8 cellular contexts compared by ENCODE assay signal in the genomic region with DNA sequence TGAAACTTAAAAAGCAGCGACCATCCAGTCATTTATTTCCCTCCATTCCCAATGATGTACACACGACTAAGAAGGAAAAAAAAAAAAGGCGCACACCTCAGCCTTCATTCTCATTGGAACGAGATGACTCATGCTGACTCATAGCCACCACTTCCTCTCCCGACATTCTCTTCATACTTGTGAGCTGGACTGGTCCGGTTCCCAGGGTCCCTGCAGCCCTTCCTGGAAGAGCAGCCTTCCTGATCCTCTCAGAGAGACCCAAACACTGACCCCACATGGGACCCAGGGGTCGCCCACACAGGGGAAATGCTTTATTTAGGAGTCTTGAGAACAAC.
DNase-seq lines count a peak whose midpoint lies in the region; ATAC-seq and TF ChIP-seq lines count a peak whose summit lies in the region.
"Not testable (repeated sequence)": the region's sequence is repeated elsewhere in the genome, so short reads cannot be mapped to it uniquely, and the experiment has no call there.

No MANE protein-coding gene starts in this region.

- not testable (repeated sequence) for H2AK5ac ChIP-seq in mesendoderm (ENCODE audit: low read length)

- not testable (repeated sequence) for TF ChIP-seq EP300 in esophagus muscularis mucosa (IDR thresholded peaks at IDR 0.05)

- H2BK5ac ChIP-seq in mesendoderm (ENCODE audit: low read length): not testable (repeated sequence)

- not testable (repeated sequence) for H3K9ac ChIP-seq in NT2/D1 (ENCODE audit: insufficient read length, low read depth); mesendoderm (ENCODE audit: low read length)

- not testable (repeated sequence) for H3K36me3 Mint-ChIP-seq in CD4-positive, alpha-beta T cell (ENCODE audit: low read depth)
- H3K36me3 Mint-ChIP-seq in activated naive CD4-positive, alpha-beta T cell treated with anti-CD3 and anti-CD28 coated beads, Interleukin-2, amount 10 ng/mL, durations not matched to agents 7 days and 5 days: peaks cover 12% of the 10 kb centered on the region

- H3K4ac ChIP-seq in mesendoderm (ENCODE audit: low read depth, low read length): not testable (repeated sequence)

- not testable (repeated sequence) for H3K23ac ChIP-seq in mesendoderm (ENCODE audit: low read length)

- not testable (repeated sequence) for TF ChIP-seq CTCF in CD4-positive, alpha-beta T cell (IDR thresholded peaks at IDR 0.05); esophagus muscularis mucosa (IDR thresholded peaks at IDR 0.05)

- H3K27me3 Mint-ChIP-seq in CD4-positive, alpha-beta T cell; activated naive CD4-positive, alpha-beta T cell treated with anti-CD3 and anti-CD28 coated beads, Interleukin-2, amount 10 ng/mL, durations not matched to agents 7 days and 5 days: not testable (repeated sequence)

- not testable (repeated sequence) for H2BK120ac ChIP-seq in mesendoderm (ENCODE audit: low read depth, low read length)

- H3K79me1 ChIP-seq in mesendoderm (ENCODE audit: low read length): not testable (repeated sequence)

- not testable (repeated sequence) for H3K27ac Mint-ChIP-seq in CD4-positive, alpha-beta T cell
- H3K27ac Mint-ChIP-seq in activated naive CD4-positive, alpha-beta T cell treated with anti-CD3 and anti-CD28 coated beads, Interleukin-2, amount 10 ng/mL, durations not matched to agents 7 days and 5 days: peak overlapping the region; percentile 52

- H3K4me1 ChIP-seq in NT2/D1 (ENCODE audit: insufficient read depth, insufficient read length); mesendoderm (ENCODE audit: control insufficient read depth, low read depth, low read length): not testable (repeated sequence)
- H3K4me1 ChIP-seq in esophagus muscularis mucosa: peaks cover 8 to 31% (median 19%) of the 10 kb centered on the region in 4 donors

- peak; percentile 51 for ATAC-seq in CD4-positive, alpha-beta T cell (ENCODE audit: poor library complexity)
- ATAC-seq in GM21515 (IDR thresholded peaks at IDR 0.05; ENCODE audit: unreplicated experiment) (peak; percentile 61), HG03095 (IDR thresholded peaks at IDR 0.05; ENCODE audit: unreplicated experiment) (peak; percentile 55)
- peak; percentile 55 for ATAC-seq in stimulated activated naive CD8-positive, alpha-beta T cell treated with anti-CD3 and anti-CD28 coated beads, Interleukin-15, Interleukin-2, amounts not matched to agents 100 U/mL and 50 U/mL, for 24 hours

- CTCF ChIA-PET in CD4-positive, alpha-beta T cell (lab: Charles Lee); activated naive CD4-positive, alpha-beta T cell treated with anti-CD3 and anti-CD28 coated beads, Interleukin-2, amount 10 ng/mL, durations not matched to agents 7 days and 5 days (lab: Charles Lee): not testable (repeated sequence)

- H3K9me3 Mint-ChIP-seq in CD4-positive, alpha-beta T cell; activated naive CD4-positive, alpha-beta T cell treated with anti-CD3 and anti-CD28 coated beads, Interleukin-2, amount 10 ng/mL, durations not matched to agents 7 days and 5 days: not testable (repeated sequence)

- not testable (repeated sequence) for TF ChIP-seq POLR2A in esophagus muscularis mucosa (IDR thresholded peaks at IDR 0.05; ENCODE audit: low read depth)

- H3K4me2 ChIP-seq in mesendoderm (ENCODE audit: low read length): not testable (repeated sequence)

- not testable (repeated sequence) for H3K27me3 ChIP-seq in CD4-positive, alpha-beta T cell (ENCODE audit: control insufficient read depth, insufficient read depth, low read length); NT2/D1 (ENCODE audit: insufficient read depth, insufficient read length); esophagus muscularis mucosa; mesendoderm (ENCODE audit: insufficient read depth, low read length, poor library complexity)

- not testable (repeated sequence) for H3K9me3 ChIP-seq in CD4-positive, alpha-beta T cell (ENCODE audit: control insufficient read depth, low read length); NT2/D1 (ENCODE audit: insufficient read depth, low read length); esophagus muscularis mucosa

- not testable (repeated sequence) for H4K8ac ChIP-seq in mesendoderm (ENCODE audit: low read depth, low read length)

- H3K18ac ChIP-seq in mesendoderm (ENCODE audit: low read length): not testable (repeated sequence)

- H3K36me3 ChIP-seq in NT2/D1 (ENCODE audit: insufficient read depth, insufficient read length, low read length); esophagus muscularis mucosa; mesendoderm (ENCODE audit: control insufficient read depth, insufficient read depth, low read length): not testable (repeated sequence)

- H3K27ac ChIP-seq in CD4-positive, alpha-beta T cell (ENCODE audit: low read depth, low read length); mesendoderm (ENCODE audit: low read depth, low read length): not testable (repeated sequence)
- H3K27ac ChIP-seq in esophagus muscularis mucosa (replicated peaks in 1 of 4): peak overlapping the region; percentile 72 to 80 (median 75)

- H2BK15ac ChIP-seq in mesendoderm (replicated peaks; ENCODE audit: low read depth): not testable (repeated sequence)

- WGBS in esophagus muscularis mucosa: 0% methylated on average over 1 of the region's 7 CpGs
- no CpG with 5 or more reads among the region's 7 CpGs for WGBS in mesendoderm (ENCODE audit: extremely low coverage, insufficient coverage, low lambda C conversion rate)

- not testable (repeated sequence) for H3K4me1 Mint-ChIP-seq in CD4-positive, alpha-beta T cell (ENCODE audit: low read depth)
- H3K4me1 Mint-ChIP-seq in activated naive CD4-positive, alpha-beta T cell treated with anti-CD3 and anti-CD28 coated beads, Interleukin-2, amount 10 ng/mL, durations not matched to agents 7 days and 5 days: peaks cover 31% of the 10 kb centered on the region

- peak overlapping the region; percentile 42 for H3K56ac ChIP-seq in mesendoderm (ENCODE audit: low read length)

- not testable (repeated sequence) for DNase-seq in CD4-positive, alpha-beta T cell; NT2/D1 (ENCODE audit: low read depth, low spot score); activated naive CD4-positive, alpha-beta T cell treated with anti-CD3 and anti-CD28 coated beads, Interleukin-2, amount 10 ng/mL, durations not matched to agents 7 days and 5 days; esophagus muscularis mucosa (ENCODE audit: extremely low spot score); mesendoderm; stimulated activated naive CD8-positive, alpha-beta T cell treated with anti-CD3 and anti-CD28 coated beads, Interleukin-15, Interleukin-2, amounts not matched to agents 100 U/mL and 50 U/mL, for 24 hours

- intact Hi-C loops in CD4-positive, alpha-beta T cell (cut with DNase I, micrococcal nuclease); esophagus muscularis mucosa (cut with DNase I): not testable (repeated sequence)

- not testable (repeated sequence) for H3K4me3 Mint-ChIP-seq in CD4-positive, alpha-beta T cell
- peak overlapping the region; percentile 65 for H3K4me3 Mint-ChIP-seq in activated naive CD4-positive, alpha-beta T cell treated with anti-CD3 and anti-CD28 coated beads, Interleukin-2, amount 10 ng/mL, durations not matched to agents 7 days and 5 days

- peak overlapping the region; percentile 15 for H3K4me3 ChIP-seq in NT2/D1 (ENCODE audit: insufficient read length, low read depth)
- peak overlapping the region; percentile 33 to 49 (median 41) for H3K4me3 ChIP-seq in esophagus muscularis mucosa
- H3K4me3 ChIP-seq in mesendoderm (ENCODE audit: low read length): not testable (repeated sequence)

- not testable (repeated sequence) for H4K5ac ChIP-seq in mesendoderm (ENCODE audit: low read length)

- not testable (repeated sequence) for H3K79me2 ChIP-seq in mesendoderm (ENCODE audit: control insufficient read depth, insufficient read depth, low read length)

- POLR2A ChIA-PET in CD4-positive, alpha-beta T cell (lab: Charles Lee): not testable (repeated sequence)
